ENCODE assay signal across 8 cellular contexts in genomic region chr21:14262039-14262438, GRCh38. TPM values are rescaled to one million over a fixed set of nuclear protein-coding genes. Genes with fewer than 3 reads are reported as not detected.
"Had no signal": no experiment of that assay in that cellular context is flagged by ENCODE, and none has a peak within 500 bp of the region (broad histone marks: within the 10 kb centered on the region; RNA-seq: fewer than 3 reads in every experiment).

No MANE protein-coding gene starts in this region.

- H3K4me3 ChIP-seq: GM12878 had no signal

- DNase-seq: GDM1, GF-D8 had no signal

- ATAC-seq: GM12878 had no signal

- FAIRE-seq: GM12878, GM12891, GM12892, GM18507, GM19239 had no signal

RNA-seq across cellular contexts. Expression of gene RBM11, which starts 46.1 kb away (rescaled TPM):
- total RNA-seq: G401 had no signal

RNA-seq across cellular contexts. Expression of gene LIPI, which starts 51.3 kb away (rescaled TPM):
- total RNA-seq: G401, GM12878 had no signal
